ENCODE assay signal across 9 cellular contexts in the genomic region with DNA sequence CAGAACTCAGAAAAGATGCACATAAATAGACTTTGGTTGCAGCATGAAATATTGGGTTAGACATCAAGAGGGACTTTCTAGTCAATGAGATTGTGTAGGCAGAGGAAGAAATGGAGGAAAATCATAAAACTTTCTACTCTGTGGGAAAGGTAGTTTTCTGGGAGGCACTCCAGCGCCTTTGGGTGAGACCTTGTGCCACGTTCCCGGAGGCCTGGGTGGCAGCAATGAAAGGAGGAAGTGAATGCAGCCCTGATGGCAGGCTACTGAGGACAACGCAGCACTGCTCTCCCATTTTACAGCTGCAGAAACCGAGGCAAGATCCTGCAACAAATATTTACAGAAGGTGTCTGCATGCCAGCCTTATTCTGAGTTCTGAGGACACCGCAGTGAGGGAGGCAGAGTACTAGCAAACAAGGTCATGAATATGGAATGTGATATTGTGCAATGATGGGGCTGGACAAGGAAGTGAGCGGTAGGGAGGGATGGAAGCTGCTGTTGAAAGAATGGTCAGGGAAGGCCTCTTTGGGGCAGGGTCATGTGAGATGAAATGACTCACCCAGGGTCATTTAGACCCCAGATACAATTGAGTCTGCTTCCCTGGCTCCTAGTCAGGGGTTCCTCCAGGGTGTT.
DNase-seq lines count a peak whose midpoint lies in the region; ATAC-seq and TF ChIP-seq lines count a peak whose summit lies in the region.
"Had no signal": no experiment of that assay in that cellular context is flagged by ENCODE, and none has a peak within 500 bp of the region (broad histone marks: within the 10 kb centered on the region; RNA-seq: fewer than 3 reads in every experiment).

No MANE protein-coding gene starts in this region.

- ATAC-seq in HG02840 (IDR thresholded peaks at IDR 0.05; ENCODE audit: low FRiP score, unreplicated experiment): no peak

- TF ChIP-seq CTCF in astrocyte of the cerebellum (IDR thresholded peaks at IDR 0.05; ENCODE audit: low read depth, low read length, missing control alignments): no peak
- no peak for TF ChIP-seq CTCF in GM10266 (IDR thresholded peaks at IDR 0.05; ENCODE audit: control insufficient read depth, insufficient read depth, low read depth, missing control alignments)

- no peak overlapping the region for H3K4me3 ChIP-seq in astrocyte of the cerebellum (ENCODE audit: low read depth, low read length)

- DNase-seq in HuH-7.5 (ENCODE audit: low spot score): peak; percentile 40
- peak; percentile 75 for DNase-seq in astrocyte of the cerebellum (ENCODE audit: low read depth)
- peak; percentile 98 for DNase-seq in kidney glomerular epithelial cell (lab: John Stamatoyannopoulos, UW)
- peak; percentile 66 for DNase-seq in ureter (ENCODE audit: low spot score)
- DNase-seq in AML-193 (lab: John Stamatoyannopoulos, UW): no peak
- DNase-seq in activated CD4-positive, alpha-beta T cell treated with anti-CD3 and anti-CD28 coated beads, Interleukin-2, amount 50 U/mL, for 1 hour: no peak
- DNase-seq in GM10266 (ENCODE audit: extremely low spot score): no peak
- DNase-seq: T-helper 1 cell had no signal

- in situ Hi-C loops in astrocyte of the cerebellum (cut with HindIII; ENCODE audit: low sequenced_read_pairs): no loop called here

Comparison
In these comparisons a context has a peak if more than half of its experiments do, and no peak if none do; other contexts are left out.
1. DNase-seq: peak in HuH-7.5 (single experiment), astrocyte of the cerebellum (single experiment), kidney glomerular epithelial cell (single experiment) and ureter (single experiment); none in AML-193 (0 of 2), activated CD4-positive, alpha-beta T cell treated with anti-CD3 and anti-CD28 coated beads, Interleukin-2, amount 50 U/mL, for 1 hour (single experiment) and GM10266 (single experiment).